ENCODE assay signal across 25 cellular contexts in genomic region chr12:27982951-27983350, GRCh38. TPM values are rescaled to one million over a fixed set of nuclear protein-coding genes. Genes with fewer than 3 reads are reported as not detected.
"Had no signal": no experiment of that assay in that cellular context is flagged by ENCODE, and none has a peak within 500 bp of the region (broad histone marks: within the 10 kb centered on the region; RNA-seq: fewer than 3 reads in every experiment).

No MANE protein-coding gene starts in this region.

- H2AFZ ChIP-seq: hepatocyte had no signal

- H3K27me3 ChIP-seq: right lobe of liver, testis, tibial nerve, vagina had no signal

- H3K9me3 ChIP-seq: esophagus muscularis mucosa, psoas muscle, right lobe of liver, spleen, testis, tibial nerve, upper lobe of right lung, vagina had no signal

- H3K4me1 Mint-ChIP-seq: naive B cell; nephron; stimulated activated naive B cell treated with anti-CD40 and anti-IgM and Interleukin-4, amounts not matched to agents 10 μg/mL and 1 μg/mL and 100 μg/mL, for 72 hours; stimulated activated naive CD8-positive, alpha-beta T cell treated with anti-CD3 and anti-CD28 coated beads, Interleukin-15, amount 100 ng/mL, for 72 hours had no signal

- DNase-seq: effector memory CD4-positive, alpha-beta T cell; foreskin melanocyte; head of caudate nucleus; left colon; left ventricle myocardium superior; mesendoderm; naive B cell; occipital lobe; psoas muscle; retina; right lobe of liver; spleen; stimulated activated CD4-positive, alpha-beta T cell treated with anti-CD3 and anti-CD28 coated beads, Interleukin-15, amount 100 ng/mL, for 24 hours; stimulated activated CD4-positive, alpha-beta T cell treated with anti-CD3 and anti-CD28 coated beads, Interleukin-1b, Interleukin-23, amount 100 ng/mL, for 48 hours; stimulated activated CD4-positive, alpha-beta T cell treated with anti-CD3 and anti-CD28 coated beads, Interleukin-4, amount 100 ng/mL, for 4 hours; stimulated activated naive B cell treated with anti-CD40 and anti-IgM and Interleukin-4, amounts not matched to agents 10 μg/mL and 1 μg/mL and 100 μg/mL, for 72 hours; stimulated activated naive CD8-positive, alpha-beta T cell treated with anti-CD3 and anti-CD28 coated beads, Interleukin-15, amount 100 ng/mL, for 72 hours; testis; upper lobe of right lung had no signal

- H3K36me3 Mint-ChIP-seq: naive B cell; stimulated activated naive B cell treated with anti-CD40 and anti-IgM and Interleukin-4, amounts not matched to agents 10 μg/mL and 1 μg/mL and 100 μg/mL, for 72 hours had no signal

- H3K4me3 ChIP-seq: esophagus muscularis mucosa, hepatocyte, lung, psoas muscle, right lobe of liver, spleen, testis, tibial nerve, upper lobe of right lung, vagina had no signal

- H3K79me2 ChIP-seq: hepatocyte had no signal

- H3K27ac Mint-ChIP-seq: naive B cell; nephron; stimulated activated naive B cell treated with anti-CD40 and anti-IgM and Interleukin-4, amounts not matched to agents 10 μg/mL and 1 μg/mL and 100 μg/mL, for 72 hours; stimulated activated naive CD8-positive, alpha-beta T cell treated with anti-CD3 and anti-CD28 coated beads, Interleukin-15, amount 100 ng/mL, for 72 hours had no signal

- H3K27ac ChIP-seq: esophagus muscularis mucosa, hepatocyte, psoas muscle, right lobe of liver, spleen, testis, tibial nerve, upper lobe of right lung, vagina had no signal

- H3K4me3 Mint-ChIP-seq: naive B cell; nephron; stimulated activated naive B cell treated with anti-CD40 and anti-IgM and Interleukin-4, amounts not matched to agents 10 μg/mL and 1 μg/mL and 100 μg/mL, for 72 hours; stimulated activated naive CD8-positive, alpha-beta T cell treated with anti-CD3 and anti-CD28 coated beads, Interleukin-15, amount 100 ng/mL, for 72 hours had no signal

- H3K4me2 ChIP-seq: hepatocyte had no signal

- H3K36me3 ChIP-seq: esophagus muscularis mucosa, right lobe of liver, spleen, tibial nerve, upper lobe of right lung, vagina had no signal

- H3K4me1 ChIP-seq: esophagus muscularis mucosa, psoas muscle, right lobe of liver, spleen, testis, tibial nerve, upper lobe of right lung, vagina had no signal

RNA-seq across cellular contexts. Expression of gene PTHLH, which starts 10.4 kb away (rescaled TPM):
- total RNA-seq: left colon, left ventricle myocardium superior, occipital lobe, right lobe of liver had no signal
